14 cellular contexts compared by ENCODE assay signal in genomic region chrX:19629541-19629940, GRCh38.
DNase-seq lines count a peak whose midpoint lies in the region; ATAC-seq and TF ChIP-seq lines count a peak whose summit lies in the region.
"Had no signal": no experiment of that assay in that cellular context is flagged by ENCODE, and none has a peak within 500 bp of the region (broad histone marks: within the 10 kb centered on the region; RNA-seq: fewer than 3 reads in every experiment).

No MANE protein-coding gene starts in this region.

- H3K4me1 Mint-ChIP-seq in immature natural killer cell (peaks cover 73 to 88% of the 10 kb centered on the region in 2 donors), glutamatergic neuron (ENCODE audit: low read depth, unreplicated experiment) (peaks cover 5% of the 10 kb centered on the region)

- H3K27me3 Mint-ChIP-seq in immature natural killer cell (ENCODE audit: low read depth in 3 of 3) (peaks cover 6 to 13% (median 13%) of the 10 kb centered on the region in 3 donors), glutamatergic neuron (ENCODE audit: unreplicated experiment) (no peaks in the 10 kb centered on the region)

- peak; percentile 69 for ATAC-seq in GM18519 (IDR thresholded peaks at IDR 0.05; ENCODE audit: low FRiP score, unreplicated experiment)
- ATAC-seq in GM21423 (IDR thresholded peaks at IDR 0.05; ENCODE audit: unreplicated experiment): peak; percentile 64
- peak; percentile 68 for ATAC-seq in HG03159 (IDR thresholded peaks at IDR 0.05; ENCODE audit: unreplicated experiment)

- H3K4me3 Mint-ChIP-seq in immature natural killer cell (no peak overlapping the region), glutamatergic neuron (ENCODE audit: unreplicated experiment) (no peak overlapping the region)
- H3K4me3 Mint-ChIP-seq: neural crest cell had no signal

- H3K9me3 Mint-ChIP-seq in immature natural killer cell (no peaks in the 10 kb centered on the region), glutamatergic neuron (ENCODE audit: unreplicated experiment) (no peaks in the 10 kb centered on the region)
- H3K9me3 Mint-ChIP-seq: neural crest cell had no signal

- peak overlapping the region; percentile 5 to 79 (median 72) for H3K27ac Mint-ChIP-seq in immature natural killer cell
- no peak overlapping the region for H3K27ac Mint-ChIP-seq in glutamatergic neuron (ENCODE audit: unreplicated experiment)

- TF ChIP-seq CTCF in glutamatergic neuron (IDR thresholded peaks at IDR 0.05; ENCODE audit: partially characterized antibody, unreplicated experiment): no peak

- no peaks in the 10 kb centered on the region for H3K36me3 Mint-ChIP-seq in immature natural killer cell
- H3K36me3 Mint-ChIP-seq in glutamatergic neuron (ENCODE audit: unreplicated experiment): no peaks in the 10 kb centered on the region

- no peak for DNase-seq in immature natural killer cell
- no peak for DNase-seq in MV-4-11 (lab: John Stamatoyannopoulos, UW)
- DNase-seq in glutamatergic neuron: no peak
- DNase-seq in HK-2 (ENCODE audit: unreplicated experiment): no peak
- DNase-seq: activated CD4-positive, alpha-beta T cell treated with anti-CD3 and anti-CD28 coated beads for 4 hours; aorta; DMS 273 treated with DMSO at 0.1 percent for 48 hours; GM23248; NCI-H2171; SJCRH30 had no signal
